14 cellular contexts compared by ENCODE assay signal in genomic region chr2:222423186-222423585, GRCh38. TPM values are rescaled to one million over a fixed set of nuclear protein-coding genes. Genes with fewer than 3 reads are reported as not detected.
DNase-seq lines count a peak whose midpoint lies in the region; ATAC-seq and TF ChIP-seq lines count a peak whose summit lies in the region.
"Had no signal": no experiment of that assay in that cellular context is flagged by ENCODE, and none has a peak within 500 bp of the region (broad histone marks: within the 10 kb centered on the region; RNA-seq: fewer than 3 reads in every experiment).

No MANE protein-coding gene starts in this region.

- H3K27me3 Mint-ChIP-seq in stimulated activated naive CD8-positive, alpha-beta T cell treated with anti-CD3 and anti-CD28 coated beads, Interleukin-15, Interleukin-2, amounts not matched to agents 100 ng/mL and 50 ng/mL, for 24 hours: peaks cover 70% of the 10 kb centered on the region
- peaks cover 94% of the 10 kb centered on the region for H3K27me3 Mint-ChIP-seq in endodermal cell (ENCODE audit: insufficient read depth)
- H3K27me3 Mint-ChIP-seq in type B pancreatic cell: peaks cover 67% of the 10 kb centered on the region

- TF ChIP-seq CTCF in PC-9 (conservative IDR thresholded peaks at IDR 0.05) (no peak), endodermal cell (conservative IDR thresholded peaks at IDR 0.05) (no peak), type B pancreatic cell (conservative IDR thresholded peaks at IDR 0.05) (no peak)

- POLR2A ChIA-PET in PC-9 (lab: Charles Lee; ENCODE audit: unreplicated experiment): no interaction called here

- H3K79me2 ChIP-seq in PC-9 (ENCODE audit: low read depth): no peaks in the 10 kb centered on the region

- H3K4me2 ChIP-seq in PC-9: peak overlapping the region; percentile 76

- no peak overlapping the region for H3K27ac Mint-ChIP-seq in stimulated activated naive CD8-positive, alpha-beta T cell treated with anti-CD3 and anti-CD28 coated beads, Interleukin-15, Interleukin-2, amounts not matched to agents 100 ng/mL and 50 ng/mL, for 24 hours
- H3K27ac Mint-ChIP-seq in endodermal cell: no peak overlapping the region
- no peak overlapping the region for H3K27ac Mint-ChIP-seq in type B pancreatic cell

- no peak overlapping the region for H3K27ac ChIP-seq in PC-9
- H3K27ac ChIP-seq in endodermal cell (ENCODE audit: low read depth, low read length): no peak overlapping the region
- H3K27ac ChIP-seq: suprapubic skin had no signal

- no peaks in the 10 kb centered on the region for H4K20me1 ChIP-seq in PC-9 (ENCODE audit: insufficient read depth)

- H3K9me2 ChIP-seq in PC-9 (ENCODE audit: insufficient read depth): no peaks in the 10 kb centered on the region

- H3K36me3 Mint-ChIP-seq in stimulated activated naive CD8-positive, alpha-beta T cell treated with anti-CD3 and anti-CD28 coated beads, Interleukin-15, Interleukin-2, amounts not matched to agents 100 ng/mL and 50 ng/mL, for 24 hours (ENCODE audit: low read depth): no peaks in the 10 kb centered on the region
- no peaks in the 10 kb centered on the region for H3K36me3 Mint-ChIP-seq in endodermal cell (ENCODE audit: low read depth)
- no peaks in the 10 kb centered on the region for H3K36me3 Mint-ChIP-seq in type B pancreatic cell

- H3K4me3 ChIP-seq in PC-9: peak overlapping the region; percentile 54; the same call in 1 of the 2 replicates
- no peak overlapping the region for H3K4me3 ChIP-seq in endodermal cell (ENCODE audit: low read length)

- H3F3A ChIP-seq in PC-9 (ENCODE audit: insufficient read depth, low read depth): peaks cover 16% of the 10 kb centered on the region

- H3K9ac ChIP-seq in endodermal cell (ENCODE audit: extremely low read depth, low read length, poor library complexity, severe bottlenecking): no peak overlapping the region

- H3K4me1 ChIP-seq in PC-9 (replicated peaks; ENCODE audit: insufficient read depth) (peaks cover 29% of the 10 kb centered on the region), endodermal cell (ENCODE audit: control insufficient read depth, insufficient read depth, low read length) (peaks cover 21% of the 10 kb centered on the region)

- no peaks in the 10 kb centered on the region for H3K9me3 Mint-ChIP-seq in stimulated activated naive CD8-positive, alpha-beta T cell treated with anti-CD3 and anti-CD28 coated beads, Interleukin-15, Interleukin-2, amounts not matched to agents 100 ng/mL and 50 ng/mL, for 24 hours
- H3K9me3 Mint-ChIP-seq in endodermal cell (no peaks in the 10 kb centered on the region), type B pancreatic cell (no peaks in the 10 kb centered on the region)

- peak overlapping the region; percentile 82; the same call in 1 of the 2 replicates for H2AFZ ChIP-seq in PC-9

- H3K27me3 ChIP-seq in PC-9 (ENCODE audit: insufficient read depth, low read depth): no peaks in the 10 kb centered on the region
- H3K27me3 ChIP-seq in endodermal cell (ENCODE audit: control insufficient read depth, insufficient read depth, low read length, poor library complexity, severe bottlenecking): peaks cover 93% of the 10 kb centered on the region

- H3K4me1 Mint-ChIP-seq in stimulated activated naive CD8-positive, alpha-beta T cell treated with anti-CD3 and anti-CD28 coated beads, Interleukin-15, Interleukin-2, amounts not matched to agents 100 ng/mL and 50 ng/mL, for 24 hours (ENCODE audit: low read depth): peaks cover 43% of the 10 kb centered on the region
- H3K4me1 Mint-ChIP-seq in endodermal cell (peaks cover 29% of the 10 kb centered on the region), type B pancreatic cell (ENCODE audit: unreplicated experiment) (peaks cover 28% of the 10 kb centered on the region)

- intact Hi-C loops in PC-9 (cut with micrococcal nuclease; ENCODE audit: unreplicated experiment): loop anchor here (5.0 kb wide), 4 partner anchors 59 to 149 kb away; a partner anchor contains a TSS
- intact Hi-C loops in Right ventricle myocardium inferior (cut with DNase I): loop anchor here (10.0 kb wide), 1 partner anchor 142 kb away; no protein-coding TSS in a partner anchor

- BruUV-seq in PC-9 (replicated peaks; lab: Mats Ljungman, UMichigan): no TSS peak

- peak overlapping the region; percentile 87 for H3K4me3 Mint-ChIP-seq in stimulated activated naive CD8-positive, alpha-beta T cell treated with anti-CD3 and anti-CD28 coated beads, Interleukin-15, Interleukin-2, amounts not matched to agents 100 ng/mL and 50 ng/mL, for 24 hours
- H3K4me3 Mint-ChIP-seq in endodermal cell (peak overlapping the region; percentile 55), type B pancreatic cell (peak overlapping the region; percentile 89)

- H3K36me3 ChIP-seq in PC-9 (ENCODE audit: low read depth): no peaks in the 10 kb centered on the region
- no peaks in the 10 kb centered on the region for H3K36me3 ChIP-seq in endodermal cell (ENCODE audit: control insufficient read depth, insufficient read depth, low read length)
- H3K36me3 ChIP-seq: lower lobe of right lung, suprapubic skin had no signal

- H3K9me3 ChIP-seq in PC-9 (ENCODE audit: insufficient read depth, low read depth) (no peaks in the 10 kb centered on the region), endodermal cell (ENCODE audit: control insufficient read depth, low read length) (no peaks in the 10 kb centered on the region)
- H3K9me3 ChIP-seq: lower lobe of right lung, suprapubic skin had no signal

- no peak for ATAC-seq in stimulated activated naive CD8-positive, alpha-beta T cell treated with anti-CD3 and anti-CD28 coated beads, Interleukin-15, Interleukin-2, amounts not matched to agents 100 U/mL and 50 U/mL, for 24 hours
- ATAC-seq in Right ventricle myocardium inferior (no peak), HG03565 (IDR thresholded peaks at IDR 0.05; ENCODE audit: unreplicated experiment) (no peak)
- ATAC-seq: Panc1 had no signal

- WGBS in endodermal cell (ENCODE audit: insufficient coverage in 1 of 2, insufficient read length in 1 of 2), 2 experiments: 54 to 70% methylated on average over 3 of the region's 3 CpGs

- CTCF ChIA-PET in PC-9 (lab: Charles Lee): interaction anchor here (0.6 kb wide), 1 partner anchor 668 kb away, joined by 3 read pairs; no protein-coding TSS in a partner anchor

- no peak for DNase-seq in stimulated activated naive CD8-positive, alpha-beta T cell treated with anti-CD3 and anti-CD28 coated beads, Interleukin-15, Interleukin-2, amounts not matched to agents 100 U/mL and 50 U/mL, for 24 hours
- DNase-seq in PC-9: no peak
- no peak for DNase-seq in endodermal cell
- DNase-seq in type B pancreatic cell (ENCODE audit: extremely low spot score, unreplicated experiment): no peak
- no peak for DNase-seq in GOT3 (lab: John Stamatoyannopoulos, UW)
- no peak for DNase-seq in Right ventricle myocardium inferior (ENCODE audit: missing footprints)
- DNase-seq: hippocampal formation, NCI-H446 had no signal

RNA-seq across cellular contexts. Expression of gene SGPP2, which starts 1.2 kb away (rescaled TPM):
- 0.57 and 1.1 TPM in 2 replicates for total RNA-seq in PC-9 (2021)
- total RNA-seq in endodermal cell: not detected
- polyA plus RNA-seq in endodermal cell (2013, experiment 1 of 2): 0.32 TPM
- 0.33 TPM for polyA plus RNA-seq in endodermal cell (2013, experiment 2 of 2)
- total RNA-seq in type B pancreatic cell (ENCODE audit: low replicate concordance): 7.0 and 22.4 TPM in 2 replicates
- total RNA-seq in Right ventricle myocardium inferior: 19.0 TPM
- polyA plus RNA-seq: CD14-positive monocyte had no signal
